In genomic region chr10:103120546-103120945, GRCh38 we compare ENCODE assay signal across 19 cellular contexts.
DNase-seq lines count a peak whose midpoint lies in the region; ATAC-seq, FAIRE-seq and TF ChIP-seq lines count a peak whose summit lies in the region.
"Had no signal": no experiment of that assay in that cellular context is flagged by ENCODE, and none has a peak within 500 bp of the region (broad histone marks: within the 10 kb centered on the region; RNA-seq: fewer than 3 reads in every experiment).

No MANE protein-coding gene starts in this region.

- no peaks in the 10 kb centered on the region for H3K27me3 Mint-ChIP-seq in activated CD8-positive, alpha-beta memory T cell treated with anti-CD3 and anti-CD28 coated beads, Interleukin-2, amount 10 ng/mL, durations not matched to agents 7 days and 5 days
- H3K27me3 Mint-ChIP-seq in activated CD4-positive, alpha-beta T cell treated with anti-CD3 and anti-CD28 coated beads, Interleukin-2, amount 10 ng/mL, durations not matched to agents 7 days and 5 days = no peaks in the 10 kb centered on the region

- no peak overlapping the region for H3K27ac Mint-ChIP-seq in activated CD8-positive, alpha-beta memory T cell treated with anti-CD3 and anti-CD28 coated beads, Interleukin-2, amount 10 ng/mL, durations not matched to agents 7 days and 5 days
- no peak overlapping the region for H3K27ac Mint-ChIP-seq in activated CD4-positive, alpha-beta T cell treated with anti-CD3 and anti-CD28 coated beads, Interleukin-2, amount 10 ng/mL, durations not matched to agents 7 days and 5 days

- H3K4me1 ChIP-seq in GM12878 (ENCODE audit: control insufficient read depth, insufficient read depth, low read length) = peaks cover 9% of the 10 kb centered on the region
- peaks cover 87 to 97% of the 10 kb centered on the region in 2 donors for H3K4me1 ChIP-seq in gastrocnemius medialis

- intact Hi-C loops in GM12878 (cut with micrococcal nuclease; ENCODE audit: unreplicated experiment) = no loop called here
- intact Hi-C loops in gastrocnemius medialis (cut with DNase I; ENCODE audit: low total_unique reads) = loop anchor here (2.0 kb wide), 2 partner anchors 72 to 108 kb away; partner anchors contain the start of gene NT5C2

- POLR2A ChIA-PET in GM12878 (lab: Charles Lee) = no interaction called here
- POLR2A ChIA-PET in activated CD4-positive, alpha-beta T cell treated with anti-CD3 and anti-CD28 coated beads, Interleukin-2, amount 10 ng/mL, durations not matched to agents 7 days and 5 days (lab: Charles Lee) = no interaction called here

- in situ Hi-C loops in GM12878 (cut with MboI) = no loop called here
- in situ Hi-C loops in gastrocnemius medialis (cut with MboI; ENCODE audit: low sequenced_read_pairs in 4 of 4) = loop anchor here in 2 of 4 donors (5.0 to 25.0 kb wide), 2 partner anchors 72 to 117 kb away; partner anchors contain the start of genes NT5C2 (in 1 of the 2) and RPEL1 (in 1 of the 2)

- H3K27ac ChIP-seq in GM12878 (ENCODE audit: control insufficient read depth, insufficient read depth) (no peak overlapping the region), gastrocnemius medialis (peak overlapping the region; percentile 79 to 92 (median 86))
- H3K27ac ChIP-seq: C4-2B, HL-60, RWPE1 had no signal

- no peak overlapping the region for H3K4me3 Mint-ChIP-seq in activated CD8-positive, alpha-beta memory T cell treated with anti-CD3 and anti-CD28 coated beads, Interleukin-2, amount 10 ng/mL, durations not matched to agents 7 days and 5 days
- H3K4me3 Mint-ChIP-seq in activated CD4-positive, alpha-beta T cell treated with anti-CD3 and anti-CD28 coated beads, Interleukin-2, amount 10 ng/mL, durations not matched to agents 7 days and 5 days = no peak overlapping the region

- DNase-seq in GM12878 (ENCODE audit: low read depth, low spot score) = no peak
- DNase-seq in fibroblast of the aortic adventitia (ENCODE audit: low read depth) = peak; percentile 10
- DNase-seq in gastrocnemius medialis = no peak
- no peak for DNase-seq in activated CD8-positive, alpha-beta memory T cell treated with anti-CD3 and anti-CD28 coated beads, Interleukin-2, amount 10 ng/mL, durations not matched to agents 7 days and 5 days
- no peak for DNase-seq in activated CD4-positive, alpha-beta T cell treated with anti-CD3 and anti-CD28 coated beads, Interleukin-2, amount 10 ng/mL, durations not matched to agents 7 days and 5 days
- no peak for DNase-seq in stimulated activated CD4-positive, alpha-beta T cell treated with anti-CD3 and anti-CD28 coated beads, Interleukin-2, amount 100 ng/mL, for 24 hours
- no peak for DNase-seq in MG63
- DNase-seq: DMS153; EL; KG1; NCI-H1105; NCI-H1694 treated with DMSO at 0.1 percent for 48 hours; NCI-H345; NCI-H69; NK-92 treated with Interleukin-12 subunit alpha and Interleukin-12 subunit beta, amount 100 ng/mL, for 24 hours had no signal

- TF ChIP-seq EP300 in GM12878 (IDR thresholded peaks at IDR 0.05; ENCODE audit: borderline replicate concordance in 1 of 2, control insufficient read depth in 1 of 2, low read depth in 2 of 2, low read length in 2 of 2) = no peak

- no peak overlapping the region for H3K4me2 ChIP-seq in GM12878 (ENCODE audit: control insufficient read depth, insufficient read depth)

- H3K79me2 ChIP-seq in GM12878 (ENCODE audit: control insufficient read depth, insufficient read depth, low read length) = peaks cover 7% of the 10 kb centered on the region

- H3K4me3 ChIP-seq in GM12878 (no peak overlapping the region), fibroblast of the aortic adventitia (ENCODE audit: low read depth, low read length) (no peak overlapping the region), gastrocnemius medialis (peak overlapping the region in 2 of 4 donors; percentile 8 to 13), MG63 (no peak overlapping the region)

- H3K9me3 Mint-ChIP-seq in activated CD8-positive, alpha-beta memory T cell treated with anti-CD3 and anti-CD28 coated beads, Interleukin-2, amount 10 ng/mL, durations not matched to agents 7 days and 5 days (ENCODE audit: low read depth) = no peaks in the 10 kb centered on the region
- no peaks in the 10 kb centered on the region for H3K9me3 Mint-ChIP-seq in activated CD4-positive, alpha-beta T cell treated with anti-CD3 and anti-CD28 coated beads, Interleukin-2, amount 10 ng/mL, durations not matched to agents 7 days and 5 days

- no peaks in the 10 kb centered on the region; a peak in 1 of 4 replicates for H3K36me3 ChIP-seq in GM12878 (ENCODE audit: control insufficient read depth in 2 of 2, insufficient read depth in 2 of 2, low read length in 1 of 2)
- no peaks in the 10 kb centered on the region for H3K36me3 ChIP-seq in gastrocnemius medialis
- H3K36me3 ChIP-seq in MG63 = no peaks in the 10 kb centered on the region; the same call in none of the 2 replicates

- H3K9me3 ChIP-seq in GM12878 (replicated peaks; ENCODE audit: control insufficient read depth, insufficient read depth, low read length) (no peaks in the 10 kb centered on the region), gastrocnemius medialis (no peaks in the 10 kb centered on the region), MG63 (no peaks in the 10 kb centered on the region)

- RAD21 ChIA-PET in GM12878 (lab: Charles Lee; ENCODE audit: unreplicated experiment) = no interaction called here

- TF ChIP-seq POLR2A in GM12878 (IDR thresholded peaks at IDR 0.05; ENCODE audit: low read depth, low read length) (no peak), gastrocnemius medialis (IDR thresholded peaks at IDR 0.05) (no peak)

- no TSS peak for BruUV-seq in GM12878 (replicated peaks; lab: Mats Ljungman, UMichigan)

- no peak overlapping the region for H2AFZ ChIP-seq in GM12878 (ENCODE audit: control insufficient read depth, low read depth, low read length)

- ATAC-seq in GM12878 = no peak; the same call in 2 of the 3 replicates
- ATAC-seq in gastrocnemius medialis = peak; percentile 42 to 48
- no peak for ATAC-seq in activated CD8-positive, alpha-beta memory T cell treated with anti-CD3 and anti-CD28 coated beads, Interleukin-2, amount 10 ng/mL, durations not matched to agents 7 days and 5 days

- SMC1A ChIA-PET in GM12878 (lab: Charles Lee; ENCODE audit: uncharacterized antibody, unreplicated experiment) = interaction anchor here (1.1 to 1.5 kb wide), 3 partner anchors 10 to 199 kb away, joined by 3 to 5 read pairs (median 3); no protein-coding TSS in a partner anchor

- H3K36me3 Mint-ChIP-seq in activated CD8-positive, alpha-beta memory T cell treated with anti-CD3 and anti-CD28 coated beads, Interleukin-2, amount 10 ng/mL, durations not matched to agents 7 days and 5 days = peaks cover 8% of the 10 kb centered on the region
- H3K36me3 Mint-ChIP-seq in activated CD4-positive, alpha-beta T cell treated with anti-CD3 and anti-CD28 coated beads, Interleukin-2, amount 10 ng/mL, durations not matched to agents 7 days and 5 days (ENCODE audit: low read depth) = peaks cover 5% of the 10 kb centered on the region

- CTCF ChIA-PET in GM12878 (lab: Yijun Ruan, JAX) = interaction anchor here (0.6 kb wide), 2 partner anchors 124 to 353 kb away, joined by 3 to 4 read pairs; no protein-coding TSS in a partner anchor
- CTCF ChIA-PET in activated CD8-positive, alpha-beta memory T cell treated with anti-CD3 and anti-CD28 coated beads, Interleukin-2, amount 10 ng/mL, durations not matched to agents 7 days and 5 days (lab: Charles Lee) = no interaction called here
- CTCF ChIA-PET in activated CD4-positive, alpha-beta T cell treated with anti-CD3 and anti-CD28 coated beads, Interleukin-2, amount 10 ng/mL, durations not matched to agents 7 days and 5 days (lab: Charles Lee) = no interaction called here

- TF ChIP-seq CTCF in GM12878 (IDR thresholded peaks at IDR 0.05 in 2 of 3, conservative IDR thresholded peaks at IDR 0.05 in 1 of 3; ENCODE audit: control insufficient read depth in 2 of 3, extremely low read depth in 1 of 3, insufficient read depth in 1 of 3, low read depth in 3 of 3, low read length in 3 of 3) = no peak
- no peak for TF ChIP-seq CTCF in fibroblast of the aortic adventitia (IDR thresholded peaks at IDR 0.05; ENCODE audit: insufficient read depth, low read length)
- TF ChIP-seq CTCF in gastrocnemius medialis (IDR thresholded peaks at IDR 0.05 in 4 of 5, conservative IDR thresholded peaks at IDR 0.05 in 1 of 5) = no peak

- no peak overlapping the region for H3K9ac ChIP-seq in GM12878 (ENCODE audit: control insufficient read depth, insufficient read depth, low read length)

- H3K27me3 ChIP-seq in GM12878 (replicated peaks in 1 of 2; ENCODE audit: control insufficient read depth in 2 of 2, insufficient read depth in 2 of 2, low read length in 1 of 2) = no peaks in the 10 kb centered on the region
- H3K27me3 ChIP-seq in gastrocnemius medialis = no peaks in the 10 kb centered on the region
- H3K27me3 ChIP-seq in MG63 = no peaks in the 10 kb centered on the region

- WGBS in GM12878 (ENCODE audit: insufficient coverage, insufficient replicate concordance, low lambda C conversion rate, missing lambda C conversion rate) = 78% methylated on average over 2 of the region's 2 CpGs

- peaks cover 11% of the 10 kb centered on the region for H3K4me1 Mint-ChIP-seq in activated CD8-positive, alpha-beta memory T cell treated with anti-CD3 and anti-CD28 coated beads, Interleukin-2, amount 10 ng/mL, durations not matched to agents 7 days and 5 days
- peaks cover 6% of the 10 kb centered on the region for H3K4me1 Mint-ChIP-seq in activated CD4-positive, alpha-beta T cell treated with anti-CD3 and anti-CD28 coated beads, Interleukin-2, amount 10 ng/mL, durations not matched to agents 7 days and 5 days

- FAIRE-seq in A204.1 (lab: Jason Lieb, UNC) = peak; percentile 97
- peak; percentile 68 for FAIRE-seq in GM12878 (lab: Jason Lieb, UNC)

- no peak for TF ChIP-seq RAD21 in GM12878 (IDR thresholded peaks at IDR 0.05; ENCODE audit: insufficient read depth, low read depth, low read length)

- no peaks in the 10 kb centered on the region for H4K20me1 ChIP-seq in GM12878 (ENCODE audit: control insufficient read depth, insufficient read depth)

TF ChIP-seq in GM12878, 131 proteins besides CTCF, POLR2A, EP300 and RAD21 (continues in another document):
- no peak for TF ChIP-seq JUND (IDR thresholded peaks at IDR 0.05; ENCODE audit: low read depth, low read length)
- TF ChIP-seq JUNB (IDR thresholded peaks at IDR 0.05) = no peak
- no peak for TF ChIP-seq POLR2AphosphoS5 (IDR thresholded peaks at IDR 0.05; ENCODE audit: low read length)
- TF ChIP-seq SREBF2 (IDR thresholded peaks at IDR 0.05; ENCODE audit: low read length) = no peak
- no peak for TF ChIP-seq KAT2A (conservative IDR thresholded peaks at IDR 0.05; ENCODE audit: control insufficient read depth, low read depth, low read length)

Comparison
In these comparisons a context has a peak if more than half of its experiments do, and no peak if none do; other contexts are left out.
1. ATAC-seq: peak in gastrocnemius medialis (2 of 2); none in GM12878 (single experiment) and activated CD8-positive, alpha-beta memory T cell treated with anti-CD3 and anti-CD28 coated beads, Interleukin-2, amount 10 ng/mL, durations not matched to agents 7 days and 5 days (single experiment).